ENCODE assay signal across 1 cellular context in the genomic region with DNA sequence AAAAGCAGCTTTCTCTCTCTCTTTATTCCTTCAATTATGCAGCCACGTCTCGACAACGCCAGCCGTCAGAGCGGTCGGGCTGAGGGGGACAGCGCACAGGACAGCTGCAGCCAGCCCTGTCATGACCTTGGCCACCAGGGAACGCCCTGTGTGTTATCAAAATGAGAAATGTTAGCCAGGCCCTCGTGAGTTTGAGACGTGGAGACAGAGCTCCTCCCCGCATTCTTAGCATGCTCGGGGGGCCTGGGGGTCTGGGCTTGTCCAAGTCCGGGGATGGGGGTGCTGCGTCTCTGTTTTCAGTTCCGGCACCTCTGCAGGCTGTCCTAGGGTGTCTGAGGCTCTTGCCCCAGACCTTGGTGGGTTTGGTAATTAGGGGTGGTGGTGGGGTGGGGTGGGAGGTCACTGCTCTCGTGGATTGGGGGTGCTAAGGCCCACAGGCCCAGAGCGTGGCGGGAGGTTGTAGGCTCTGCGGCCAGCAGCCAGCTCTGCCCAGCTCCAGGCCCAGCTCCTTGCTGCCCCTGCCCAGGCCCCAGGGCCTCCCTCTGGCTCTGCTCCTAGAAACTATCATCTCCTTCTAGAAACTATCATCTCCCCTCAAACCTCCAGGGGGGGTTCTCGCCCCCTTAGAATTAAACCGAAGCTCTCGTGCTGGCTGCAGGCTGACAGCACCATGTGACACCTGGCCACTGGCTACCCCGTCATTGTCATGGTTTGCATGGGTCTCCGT.
A peak's percentile ranks its signal among the peaks of the same experiment; 100 is the strongest.
TF ChIP-seq lines count a peak whose summit lies in the region.

No MANE protein-coding gene starts in this region.

TF ChIP-seq in K562, 482 proteins besides CTCF, POLR2A, EP300 and RAD21 (continued from another document and continues in another):
- TF ChIP-seq TRIM24 (IDR thresholded peaks at IDR 0.05) (no peak), SMARCA4 (IDR thresholded peaks at IDR 0.05) (peak; percentile 38; the same call in 1 of the 2 replicates), POLR2AphosphoS2 (IDR thresholded peaks at IDR 0.05; ENCODE audit: low read length) (no peak), AFF4 (CRISPR knock-in tag; IDR thresholded peaks at IDR 0.05) (no peak), NR0B1 (IDR thresholded peaks at IDR 0.05; ENCODE audit: partially characterized antibody) (no peak), POLR2B (IDR thresholded peaks at IDR 0.05; ENCODE audit: low read depth, partially characterized antibody) (no peak), ZBTB1 (CRISPR knock-in tag; IDR thresholded peaks at IDR 0.05; ENCODE audit: borderline replicate concordance, low read depth) (no peak), ZNF584 (CRISPR knock-in tag; IDR thresholded peaks at IDR 0.05; ENCODE audit: low read depth) (no peak), ZBED1 (IDR thresholded peaks at IDR 0.05) (no peak), CBX1 (IDR thresholded peaks at IDR 0.05; ENCODE audit: low read depth) (no peak), BRD4 (IDR thresholded peaks at IDR 0.05) (no peak), TAF1 (IDR thresholded peaks at IDR 0.05; ENCODE audit: control insufficient read depth, extremely low read depth, insufficient read depth, low read length, severe bottlenecking) (no peak), BHLHE40 (IDR thresholded peaks at IDR 0.05; ENCODE audit: low read length) (peak; percentile 50), KLF13 (tag; IDR thresholded peaks at IDR 0.05; ENCODE audit: borderline replicate concordance, low read depth) (no peak), RBM39 (optimal IDR thresholded peaks at IDR 0.05; ENCODE audit: low read depth, low read length) (no peak), PRMT5 (CRISPR knock-in tag; IDR thresholded peaks at IDR 0.05) (no peak), PTRF (tag; IDR thresholded peaks at IDR 0.05) (no peak), L3MBTL2 (IDR thresholded peaks at IDR 0.05) (peak; percentile 61), ELF1 (tag; IDR thresholded peaks at IDR 0.05) (no peak), MCM3 (IDR thresholded peaks at IDR 0.05) (no peak), ZNF668 (CRISPR knock-in tag; IDR thresholded peaks at IDR 0.05) (0 out of 2 replicates have a peak, but pooled peaks have one; percentile 38), ZNF165 (CRISPR knock-in tag; IDR thresholded peaks at IDR 0.05; ENCODE audit: borderline replicate concordance) (no peak), PTBP1 (IDR thresholded peaks at IDR 0.05; ENCODE audit: low read depth, low read length) (peak; percentile 99), ARNT (IDR thresholded peaks at IDR 0.05) (no peak), NFATC3 (IDR thresholded peaks at IDR 0.05) (no peak), ETV5 (CRISPR knock-in tag; IDR thresholded peaks at IDR 0.05; ENCODE audit: low read depth) (no peak), NCOA6 (IDR thresholded peaks at IDR 0.05) (no peak), ZNF76 (CRISPR knock-in tag; IDR thresholded peaks at IDR 0.05; ENCODE audit: borderline replicate concordance) (no peak), HMGN3 (IDR thresholded peaks at IDR 0.05; ENCODE audit: borderline replicate concordance, extremely low read depth, insufficient read length, low read depth, low read length) (peak; percentile 45), FOXO4 (CRISPR knock-in tag; IDR thresholded peaks at IDR 0.05) (no peak), ERF (CRISPR knock-in tag; IDR thresholded peaks at IDR 0.05) (no peak), RBM25 (IDR thresholded peaks at IDR 0.05; ENCODE audit: low read depth, low read length, severe bottlenecking) (no peak), ZNF395 (CRISPR knock-in tag; IDR thresholded peaks at IDR 0.05) (0 out of 2 replicates have a peak, but pooled peaks have one; percentile 14), HINFP (tag; conservative IDR thresholded peaks at IDR 0.05; ENCODE audit: low read depth) (no peak), RBM15 (IDR thresholded peaks at IDR 0.05; ENCODE audit: insufficient read depth, low read length) (no peak), GTF2A2 (tag; IDR thresholded peaks at IDR 0.05) (no peak), EZH2 (IDR thresholded peaks at IDR 0.05; ENCODE audit: borderline replicate concordance, low read depth, low read length) (no peak), NRF1 (conservative IDR thresholded peaks at IDR 0.05 in 1 of 2, IDR thresholded peaks at IDR 0.05 in 1 of 2) (no peak; a peak in 2 of 4 replicates)
- TF ChIP-seq, protein P1, sequence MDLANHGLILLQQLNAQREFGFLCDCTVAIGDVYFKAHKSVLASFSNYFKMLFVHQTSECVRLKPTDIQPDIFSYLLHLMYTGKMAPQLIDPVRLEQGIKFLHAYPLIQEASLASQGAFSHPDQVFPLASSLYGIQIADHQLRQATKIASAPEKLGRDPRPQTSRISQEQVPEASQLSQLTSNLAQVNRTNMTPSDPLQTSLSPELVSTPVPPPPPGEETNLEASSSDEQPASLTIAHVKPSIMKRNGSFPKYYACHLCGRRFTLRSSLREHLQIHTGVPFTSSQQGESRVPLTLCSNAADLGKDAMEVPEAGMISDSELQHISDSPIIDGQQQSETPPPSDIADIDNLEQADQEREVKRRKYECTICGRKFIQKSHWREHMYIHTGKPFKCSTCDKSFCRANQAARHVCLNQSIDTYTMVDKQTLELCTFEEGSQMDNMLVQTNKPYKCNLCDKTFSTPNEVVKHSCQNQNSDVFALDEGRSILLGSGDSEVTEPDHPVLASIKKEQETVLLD (IDR thresholded peaks at IDR 0.05) = no peak
- TF ChIP-seq, protein P2, sequence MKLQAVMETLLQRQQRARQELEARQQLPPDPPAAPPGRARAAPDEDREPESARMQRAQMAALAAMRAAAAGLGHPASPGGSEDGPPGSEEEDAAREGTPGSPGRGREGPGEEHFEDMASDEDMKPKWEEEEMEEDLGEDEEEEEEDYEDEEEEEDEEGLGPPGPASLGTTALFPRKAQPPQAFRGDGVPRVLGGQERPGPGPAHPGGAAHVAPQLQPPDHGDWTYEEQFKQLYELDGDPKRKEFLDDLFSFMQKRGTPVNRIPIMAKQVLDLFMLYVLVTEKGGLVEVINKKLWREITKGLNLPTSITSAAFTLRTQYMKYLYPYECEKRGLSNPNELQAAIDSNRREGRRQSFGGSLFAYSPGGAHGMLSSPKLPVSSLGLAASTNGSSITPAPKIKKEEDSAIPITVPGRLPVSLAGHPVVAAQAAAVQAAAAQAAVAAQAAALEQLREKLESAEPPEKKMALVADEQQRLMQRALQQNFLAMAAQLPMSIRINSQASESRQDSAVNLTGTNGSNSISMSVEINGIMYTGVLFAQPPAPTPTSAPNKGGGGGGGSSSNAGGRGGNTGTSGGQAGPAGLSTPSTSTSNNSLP (IDR thresholded peaks at IDR 0.05; ENCODE audit: borderline replicate concordance, low read depth, low read length) = no peak
- TF ChIP-seq, protein P3, sequence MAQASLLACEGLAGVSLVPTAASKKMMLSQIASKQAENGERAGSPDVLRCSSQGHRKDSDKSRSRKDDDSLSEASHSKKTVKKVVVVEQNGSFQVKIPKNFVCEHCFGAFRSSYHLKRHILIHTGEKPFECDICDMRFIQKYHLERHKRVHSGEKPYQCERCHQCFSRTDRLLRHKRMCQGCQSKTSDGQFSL (CRISPR knock-in tag; IDR thresholded peaks at IDR 0.05) = peak; percentile 32; the same call in 1 of the 2 replicates
- TF ChIP-seq, protein P3 (tag; IDR thresholded peaks at IDR 0.05) = no peak
- TF ChIP-seq, protein P4, sequence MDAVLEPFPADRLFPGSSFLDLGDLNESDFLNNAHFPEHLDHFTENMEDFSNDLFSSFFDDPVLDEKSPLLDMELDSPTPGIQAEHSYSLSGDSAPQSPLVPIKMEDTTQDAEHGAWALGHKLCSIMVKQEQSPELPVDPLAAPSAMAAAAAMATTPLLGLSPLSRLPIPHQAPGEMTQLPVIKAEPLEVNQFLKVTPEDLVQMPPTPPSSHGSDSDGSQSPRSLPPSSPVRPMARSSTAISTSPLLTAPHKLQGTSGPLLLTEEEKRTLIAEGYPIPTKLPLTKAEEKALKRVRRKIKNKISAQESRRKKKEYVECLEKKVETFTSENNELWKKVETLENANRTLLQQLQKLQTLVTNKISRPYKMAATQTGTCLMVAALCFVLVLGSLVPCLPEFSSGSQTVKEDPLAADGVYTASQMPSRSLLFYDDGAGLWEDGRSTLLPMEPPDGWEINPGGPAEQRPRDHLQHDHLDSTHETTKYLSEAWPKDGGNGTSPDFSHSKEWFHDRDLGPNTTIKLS (IDR thresholded peaks at IDR 0.05; ENCODE audit: borderline replicate concordance, low read depth) = no peak
- TF ChIP-seq, protein P5, sequence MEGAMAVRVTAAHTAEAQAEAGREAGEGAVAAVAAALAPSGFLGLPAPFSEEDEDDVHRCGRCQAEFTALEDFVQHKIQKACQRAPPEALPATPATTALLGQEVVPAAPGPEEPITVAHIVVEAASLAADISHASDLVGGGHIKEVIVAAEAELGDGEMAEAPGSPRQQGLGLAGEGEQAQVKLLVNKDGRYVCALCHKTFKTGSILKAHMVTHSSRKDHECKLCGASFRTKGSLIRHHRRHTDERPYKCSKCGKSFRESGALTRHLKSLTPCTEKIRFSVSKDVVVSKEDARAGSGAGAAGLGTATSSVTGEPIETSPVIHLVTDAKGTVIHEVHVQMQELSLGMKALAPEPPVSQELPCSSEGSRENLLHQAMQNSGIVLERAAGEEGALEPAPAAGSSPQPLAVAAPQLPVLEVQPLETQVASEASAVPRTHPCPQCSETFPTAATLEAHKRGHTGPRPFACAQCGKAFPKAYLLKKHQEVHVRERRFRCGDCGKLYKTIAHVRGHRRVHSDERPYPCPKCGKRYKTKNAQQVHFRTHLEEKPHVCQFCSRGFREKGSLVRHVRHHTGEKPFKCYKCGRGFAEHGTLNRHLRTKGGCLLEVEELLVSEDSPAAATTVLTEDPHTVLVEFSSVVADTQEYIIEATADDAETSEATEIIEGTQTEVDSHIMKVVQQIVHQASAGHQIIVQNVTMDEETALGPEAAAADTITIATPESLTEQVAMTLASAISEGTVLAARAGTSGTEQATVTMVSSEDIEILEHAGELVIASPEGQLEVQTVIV (CRISPR knock-in tag; IDR thresholded peaks at IDR 0.05; ENCODE audit: borderline replicate concordance) = no peak
